ENCODE assay signal across 8 cellular contexts in the genomic region with DNA sequence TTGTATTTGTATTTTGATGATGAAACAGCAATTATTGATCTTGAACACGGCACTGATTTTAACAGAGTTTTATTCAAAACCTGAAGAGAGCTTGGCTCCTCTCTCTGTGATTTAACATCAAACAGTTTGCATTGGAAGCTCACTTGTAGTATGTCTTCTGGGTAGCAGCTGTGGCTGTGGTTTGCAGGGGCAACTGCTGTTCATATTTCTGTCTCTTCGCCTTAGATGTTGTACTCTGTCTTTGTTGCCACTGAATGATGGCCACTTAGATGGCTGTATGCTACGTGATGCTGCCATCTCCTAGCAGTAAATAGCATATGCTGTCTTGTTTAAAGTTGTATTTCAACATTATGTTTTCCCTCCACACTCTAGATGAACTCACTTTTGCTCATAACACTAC.
"Had no signal": no experiment of that assay in that cellular context is flagged by ENCODE, and none has a peak within 500 bp of the region (broad histone marks: within the 10 kb centered on the region; RNA-seq: fewer than 3 reads in every experiment).

No MANE protein-coding gene starts in this region.

- H3K9me3 Mint-ChIP-seq: H9 had no signal

- H3K4me3 ChIP-seq: GM23248, K562 had no signal

- H2AFZ ChIP-seq: GM23248 had no signal

- H3K4me3 Mint-ChIP-seq: H9 had no signal

- H3K27ac Mint-ChIP-seq: H9 had no signal

- DNase-seq: GM23248, GOT3, H9, HCEC 1CT, IMR-90 had no signal

- H3K27ac ChIP-seq: GM23248, HL-60 had no signal

- H3K9ac ChIP-seq: GM23248 had no signal

- FAIRE-seq: H54, K562 had no signal

- ATAC-seq: K562 had no signal
